1 cellular context compared by ENCODE assay signal in genomic region chr3:13245579-13245978, GRCh38.
TF ChIP-seq lines count a peak whose summit lies in the region.

No MANE protein-coding gene starts in this region.

TF ChIP-seq in HepG2, 621 proteins besides CTCF, POLR2A, EP300 and RAD21 (continued from another document and continues in another):
- 0 out of 2 replicates have a peak, but pooled peaks have one; percentile 49 for TF ChIP-seq ZNF280D (CRISPR knock-in tag; IDR thresholded peaks at IDR 0.05)
- peak; percentile 60 for TF ChIP-seq GATAD2A (CRISPR knock-in tag; IDR thresholded peaks at IDR 0.05)
- TF ChIP-seq ZMYM2 (CRISPR knock-in tag; IDR thresholded peaks at IDR 0.05): peak; percentile 70; the same call in 1 of the 2 replicates
- 0 out of 2 replicates have a peak, but pooled peaks have one; percentile 39 for TF ChIP-seq ZNF292 (CRISPR knock-in tag; IDR thresholded peaks at IDR 0.05; ENCODE audit: borderline replicate concordance, low read depth)
- peak; percentile 36; the same call in 1 of the 2 replicates for TF ChIP-seq RARA (CRISPR knock-in tag; IDR thresholded peaks at IDR 0.05)
- peak; percentile 39; the same call in 1 of the 2 replicates for TF ChIP-seq SALL1 (CRISPR knock-in tag; IDR thresholded peaks at IDR 0.05)
- peak; percentile 37; the same call in 1 of the 2 replicates for TF ChIP-seq KAT8 (CRISPR knock-in tag; IDR thresholded peaks at IDR 0.05)
- peak; percentile 53 for TF ChIP-seq ARID5B (CRISPR knock-in tag; IDR thresholded peaks at IDR 0.05)
- no peak for TF ChIP-seq NONO (IDR thresholded peaks at IDR 0.05)
- no peak for TF ChIP-seq NONO (CRISPR knock-in tag; conservative IDR thresholded peaks at IDR 0.05)
- no peak for TF ChIP-seq NR2C2 (CRISPR knock-in tag; IDR thresholded peaks at IDR 0.05; ENCODE audit: borderline replicate concordance)
- peak; percentile 99 for TF ChIP-seq ZNF3 (CRISPR knock-in tag; IDR thresholded peaks at IDR 0.05)
- 0 out of 2 replicates have a peak, but pooled peaks have one; percentile 36 for TF ChIP-seq ZNF331 (CRISPR knock-in tag; IDR thresholded peaks at IDR 0.05)
- TF ChIP-seq ZBTB21 (CRISPR knock-in tag; IDR thresholded peaks at IDR 0.05): no peak
- no peak for TF ChIP-seq ZNF451 (CRISPR knock-in tag; IDR thresholded peaks at IDR 0.05)
- TF ChIP-seq KDM2A (CRISPR knock-in tag; IDR thresholded peaks at IDR 0.05; ENCODE audit: borderline replicate concordance, low read depth): 0 out of 2 replicates have a peak, but pooled peaks have one; percentile 22
- TF ChIP-seq TEAD3 (CRISPR knock-in tag; optimal IDR thresholded peaks at IDR 0.05; ENCODE audit: borderline replicate concordance): no peak
- TF ChIP-seq SNAI1 (CRISPR knock-in tag; IDR thresholded peaks at IDR 0.05; ENCODE audit: borderline replicate concordance): no peak
- no peak for TF ChIP-seq PCBP2 (optimal IDR thresholded peaks at IDR 0.05; ENCODE audit: low read depth, low read length, poor library complexity, severe bottlenecking)
- TF ChIP-seq HOXA7 (CRISPR knock-in tag; IDR thresholded peaks at IDR 0.05): no peak
- TF ChIP-seq PHF8 (CRISPR knock-in tag; IDR thresholded peaks at IDR 0.05): no peak
- peak; percentile 50; the same call in 1 of the 2 replicates for TF ChIP-seq ZMYM4 (CRISPR knock-in tag; IDR thresholded peaks at IDR 0.05)
- TF ChIP-seq PATZ1 (CRISPR knock-in tag; IDR thresholded peaks at IDR 0.05): peak; percentile 61
- TF ChIP-seq SMAD3 (CRISPR knock-in tag; IDR thresholded peaks at IDR 0.05): no peak
- no peak for TF ChIP-seq ZNF383 (CRISPR knock-in tag; IDR thresholded peaks at IDR 0.05; ENCODE audit: borderline replicate concordance)
- TF ChIP-seq ZGPAT (CRISPR knock-in tag; IDR thresholded peaks at IDR 0.05): peak; percentile 49; the same call in 1 of the 2 replicates
- TF ChIP-seq FOXP4 (CRISPR knock-in tag; IDR thresholded peaks at IDR 0.05): peak; percentile 51; the same call in 1 of the 2 replicates
- TF ChIP-seq ZBTB20 (CRISPR knock-in tag; IDR thresholded peaks at IDR 0.05; ENCODE audit: borderline replicate concordance, low read depth): no peak
- TF ChIP-seq ZNF362 (CRISPR knock-in tag; IDR thresholded peaks at IDR 0.05; ENCODE audit: borderline replicate concordance): peak; percentile 95
- no peak for TF ChIP-seq EHMT2 (IDR thresholded peaks at IDR 0.05; ENCODE audit: borderline replicate concordance, low read depth, low read length)
- peak; percentile 50; the same call in 1 of the 2 replicates for TF ChIP-seq ZBTB37 (CRISPR knock-in tag; IDR thresholded peaks at IDR 0.05)
- peak; percentile 93 for TF ChIP-seq CEBPG (CRISPR knock-in tag; IDR thresholded peaks at IDR 0.05)
- peak; percentile 58; the same call in 1 of the 2 replicates for TF ChIP-seq MED1 (CRISPR knock-in tag; IDR thresholded peaks at IDR 0.05)
- peak; percentile 98 for TF ChIP-seq ZNF770 (CRISPR knock-in tag; IDR thresholded peaks at IDR 0.05)
- TF ChIP-seq NCOA2 (CRISPR knock-in tag; IDR thresholded peaks at IDR 0.05): 0 out of 2 replicates have a peak, but pooled peaks have one; percentile 37
- TF ChIP-seq HES4 (CRISPR knock-in tag; IDR thresholded peaks at IDR 0.05; ENCODE audit: borderline replicate concordance): no peak
